ENCODE assay signal across 1 cellular context in genomic region chr11:12764187-12764914, GRCh38.
TF ChIP-seq lines count a peak whose summit lies in the region.

No MANE protein-coding gene starts in this region.

TF ChIP-seq in K562, 482 proteins besides CTCF, POLR2A, EP300 and RAD21 (continued from another document and continues in another):
- TF ChIP-seq CHD7 (IDR thresholded peaks at IDR 0.05; ENCODE audit: low read depth, low read length) (no peak), ERF (CRISPR knock-in tag; IDR thresholded peaks at IDR 0.05) (no peak), ZHX1 (conservative IDR thresholded peaks at IDR 0.05; ENCODE audit: low read length) (no peak), HNRNPUL1 (IDR thresholded peaks at IDR 0.05; ENCODE audit: low read length) (no peak), GATAD2B (IDR thresholded peaks at IDR 0.05; ENCODE audit: borderline replicate concordance) (no peak), SPI1 (IDR thresholded peaks at IDR 0.05; ENCODE audit: borderline replicate concordance, low read depth, low read length) (no peak), KLF10 (CRISPR knock-in tag; IDR thresholded peaks at IDR 0.05) (0 out of 2 replicates have a peak, but pooled peaks have one; percentile 10), TBP (optimal IDR thresholded peaks at IDR 0.05; ENCODE audit: low read depth, low read length) (peak; percentile 89), CCNT2 (IDR thresholded peaks at IDR 0.05; ENCODE audit: borderline replicate concordance, extremely low read depth, insufficient read length, low read depth, low read length) (no peak), SRSF3 (IDR thresholded peaks at IDR 0.05; ENCODE audit: insufficient read depth, low read length) (no peak), ZNF175 (CRISPR knock-in tag; IDR thresholded peaks at IDR 0.05; ENCODE audit: low read depth) (no peak), STAT5A (IDR thresholded peaks at IDR 0.05; ENCODE audit: borderline replicate concordance, low read length) (no peak), HOMEZ (CRISPR knock-in tag; IDR thresholded peaks at IDR 0.05) (no peak), HOXB6 (CRISPR knock-in tag; IDR thresholded peaks at IDR 0.05; ENCODE audit: borderline replicate concordance) (no peak), CTCFL (IDR thresholded peaks at IDR 0.05; ENCODE audit: borderline replicate concordance, insufficient read depth, low read depth, low read length, poor library complexity, severe bottlenecking) (no peak), ZNF766 (CRISPR knock-in tag; conservative IDR thresholded peaks at IDR 0.05) (no peak), NFIC (IDR thresholded peaks at IDR 0.05) (no peak), ZNF589 (CRISPR knock-in tag; IDR thresholded peaks at IDR 0.05; ENCODE audit: low read depth) (no peak), MYNN (IDR thresholded peaks at IDR 0.05) (no peak), MYNN (CRISPR knock-in tag; IDR thresholded peaks at IDR 0.05) (no peak), THRB (CRISPR knock-in tag; conservative IDR thresholded peaks at IDR 0.05) (peak; percentile 80), CSDE1 (IDR thresholded peaks at IDR 0.05) (no peak), NEUROD1 (IDR thresholded peaks at IDR 0.05; ENCODE audit: borderline replicate concordance, low read depth, low read length, partially characterized antibody) (no peak), SNRNP70 (optimal IDR thresholded peaks at IDR 0.05; ENCODE audit: low read depth, low read length) (no peak), ZBTB9 (CRISPR knock-in tag; IDR thresholded peaks at IDR 0.05) (no peak), POLR2AphosphoS5 (IDR thresholded peaks at IDR 0.05; ENCODE audit: control insufficient read depth, insufficient read depth, low read depth, low read length) (peak; percentile 89), HLTF (IDR thresholded peaks at IDR 0.05) (no peak), SMARCE1 (IDR thresholded peaks at IDR 0.05) (no peak; the same call in 1 of the 2 replicates), ZNF449 (CRISPR knock-in tag; IDR thresholded peaks at IDR 0.05) (no peak), ELK3 (CRISPR knock-in tag; IDR thresholded peaks at IDR 0.05) (no peak), E2F6 (IDR thresholded peaks at IDR 0.05; ENCODE audit: borderline replicate concordance in 1 of 2, extremely low read depth in 1 of 2, insufficient read depth in 1 of 2, insufficient read length in 1 of 2, low read depth in 1 of 2, low read length in 1 of 2, poor library complexity in 1 of 2, severe bottlenecking in 1 of 2) (no peak), JUND (IDR thresholded peaks at IDR 0.05; ENCODE audit: borderline replicate concordance, low read depth, low read length) (no peak), JUND (tag; IDR thresholded peaks at IDR 0.05; ENCODE audit: borderline replicate concordance, low read depth, low read length) (no peak), ZNF12 (CRISPR knock-in tag; IDR thresholded peaks at IDR 0.05) (no peak)
